Comparison of ENCODE assay signal across 8 cellular contexts in genomic region chr22:24486501-24486921, GRCh38. TPM values are rescaled to one million over a fixed set of nuclear protein-coding genes. Genes with fewer than 3 reads are reported as not detected.
DNase-seq lines count a peak whose midpoint lies in the region; ATAC-seq and TF ChIP-seq lines count a peak whose summit lies in the region.

No MANE protein-coding gene starts in this region.

- DNase-seq in ACHN (peak; percentile 45), GM13976 (ENCODE audit: low spot score) (peak; percentile 36), fibroblast of pulmonary artery (ENCODE audit: low read depth) (peak; percentile 70), glutamatergic neuron (no peak), NCI-H2107 (lab: John Stamatoyannopoulos, UW) (no peak), hippocampal formation (lab: John Stamatoyannopoulos, UW) (no peak)
- peak; percentile 67 for DNase-seq in T-helper 2 cell treated with Interferon-gamma antibody and Interleukin-4, amounts not matched to agents 5 μg/mL and 100 μg/mL, for 36 hours (ENCODE audit: low spot score)

- H3K36me3 Mint-ChIP-seq in T-helper 2 cell treated with Interferon-gamma antibody and Interleukin-4, amounts not matched to agents 5 μg/mL and 100 μg/mL, for 36 hours (ENCODE audit: low read depth) = peaks cover 4% of the 10 kb centered on the region
- peaks cover 5% of the 10 kb centered on the region for H3K36me3 Mint-ChIP-seq in glutamatergic neuron (ENCODE audit: unreplicated experiment)

- no peak overlapping the region for H3K4me3 ChIP-seq in fibroblast of pulmonary artery (replicated peaks; ENCODE audit: low read depth, low read length)

- in situ Hi-C loops in ACHN (cut with HindIII; ENCODE audit: low pct_ligation_motif_present, low pct_unique_long_range_greater_than_20kb, low sequenced_read_pairs) (no loop called here), GM13976 (cut with MboI; ENCODE audit: low sequenced_read_pairs, unreplicated experiment) (no loop called here)

- H3K9me3 Mint-ChIP-seq in T-helper 2 cell treated with Interferon-gamma antibody and Interleukin-4, amounts not matched to agents 5 μg/mL and 100 μg/mL, for 36 hours = peaks cover 5% of the 10 kb centered on the region
- no peaks in the 10 kb centered on the region for H3K9me3 Mint-ChIP-seq in glutamatergic neuron (ENCODE audit: unreplicated experiment)

- no peak for ATAC-seq in HG02840 (IDR thresholded peaks at IDR 0.05; ENCODE audit: low FRiP score, unreplicated experiment)

- H3K4me1 Mint-ChIP-seq in T-helper 2 cell treated with Interferon-gamma antibody and Interleukin-4, amounts not matched to agents 5 μg/mL and 100 μg/mL, for 36 hours (ENCODE audit: low read depth) = peaks cover 15% of the 10 kb centered on the region
- H3K4me1 Mint-ChIP-seq in glutamatergic neuron (ENCODE audit: low read depth, unreplicated experiment) = peaks cover 7% of the 10 kb centered on the region

- no peak overlapping the region for H3K4me3 Mint-ChIP-seq in T-helper 2 cell treated with Interferon-gamma antibody and Interleukin-4, amounts not matched to agents 5 μg/mL and 100 μg/mL, for 36 hours
- H3K4me3 Mint-ChIP-seq in glutamatergic neuron (ENCODE audit: unreplicated experiment) = no peak overlapping the region

- TF ChIP-seq CTCF in GM13976 (IDR thresholded peaks at IDR 0.05; ENCODE audit: borderline replicate concordance, control extremely low read depth, extremely low read depth, insufficient read depth, missing control alignments) (no peak), fibroblast of pulmonary artery (IDR thresholded peaks at IDR 0.05; ENCODE audit: low read length, missing control alignments) (no peak), glutamatergic neuron (IDR thresholded peaks at IDR 0.05; ENCODE audit: partially characterized antibody, unreplicated experiment) (no peak)

- peaks cover 30% of the 10 kb centered on the region for H3K27me3 Mint-ChIP-seq in T-helper 2 cell treated with Interferon-gamma antibody and Interleukin-4, amounts not matched to agents 5 μg/mL and 100 μg/mL, for 36 hours (ENCODE audit: low read depth)
- no peaks in the 10 kb centered on the region for H3K27me3 Mint-ChIP-seq in glutamatergic neuron (ENCODE audit: unreplicated experiment)

- H3K27ac Mint-ChIP-seq in T-helper 2 cell treated with Interferon-gamma antibody and Interleukin-4, amounts not matched to agents 5 μg/mL and 100 μg/mL, for 36 hours = peak overlapping the region; percentile 22
- no peak overlapping the region for H3K27ac Mint-ChIP-seq in glutamatergic neuron (ENCODE audit: unreplicated experiment)

RNA-seq across cellular contexts. Expression of gene UPB1, which starts 8.6 kb away (rescaled TPM):
- total RNA-seq in glutamatergic neuron (ENCODE audit: unreplicated experiment) = 0.37 TPM

RNA-seq across cellular contexts. Expression of gene ADORA2A, which starts 59.1 kb away (rescaled TPM):
- total RNA-seq in glutamatergic neuron (ENCODE audit: unreplicated experiment) = 15.9 TPM

Comparison
In these comparisons a context has a peak if more than half of its experiments do, and no peak if none do; other contexts are left out.
1. DNase-seq: peak in ACHN (single experiment), GM13976 (single experiment), T-helper 2 cell treated with Interferon-gamma antibody and Interleukin-4, amounts not matched to agents 5 μg/mL and 100 μg/mL, for 36 hours (single experiment) and fibroblast of pulmonary artery (single experiment); none in glutamatergic neuron (single experiment), NCI-H2107 (single experiment) and hippocampal formation (0 of 2).